In genomic region chr1:112507896-112508241, GRCh38 we compare ENCODE assay signal across 8 cellular contexts. TPM values are rescaled to one million over a fixed set of nuclear protein-coding genes. Genes with fewer than 3 reads are reported as not detected.
DNase-seq lines count a peak whose midpoint lies in the region; ATAC-seq, FAIRE-seq and TF ChIP-seq lines count a peak whose summit lies in the region.

No MANE protein-coding gene starts in this region.

- peak overlapping the region; percentile 71 for H3K4me3 ChIP-seq in PC-9
- H3K4me3 ChIP-seq in bronchial epithelial cell (ENCODE audit: low read depth, low read length) = peak overlapping the region; percentile 47
- H3K4me3 ChIP-seq in mucosa of stomach (ENCODE audit: low read length) = peak overlapping the region; percentile 25
- H3K4me3 ChIP-seq in urinary bladder (ENCODE audit: low read depth, low read length) = peak overlapping the region; percentile 53

- CTCF ChIA-PET in PC-9 (lab: Charles Lee) = no interaction called here

- POLR2A ChIA-PET in PC-9 (lab: Charles Lee; ENCODE audit: unreplicated experiment) = no interaction called here

- no peak for FAIRE-seq in bronchial epithelial cell (lab: Jason Lieb, UNC)

- peak overlapping the region; percentile 89 for H2AFZ ChIP-seq in PC-9

- H3K9me3 ChIP-seq in PC-9 (ENCODE audit: insufficient read depth, low read depth) = no peaks in the 10 kb centered on the region
- no peaks in the 10 kb centered on the region for H3K9me3 ChIP-seq in mucosa of stomach (ENCODE audit: control insufficient read depth, low read length)

- H4K20me1 ChIP-seq in PC-9 (ENCODE audit: insufficient read depth) = no peaks in the 10 kb centered on the region

- H3K27ac ChIP-seq in PC-9 = no peak overlapping the region
- no peak overlapping the region for H3K27ac ChIP-seq in urinary bladder (ENCODE audit: low read depth)

- H3K79me2 ChIP-seq in PC-9 (ENCODE audit: low read depth) = no peaks in the 10 kb centered on the region

- H3K4me1 ChIP-seq in PC-9 (replicated peaks; ENCODE audit: insufficient read depth) = 0 out of 2 replicates have a peak, but pooled peaks cover 10% of the 10 kb centered on the region
- H3K4me1 ChIP-seq in mucosa of stomach (ENCODE audit: control insufficient read depth, insufficient read depth, low read length) = peaks cover 9% of the 10 kb centered on the region
- H3K4me1 ChIP-seq in urinary bladder (ENCODE audit: insufficient read depth) = no peaks in the 10 kb centered on the region

- no peaks in the 10 kb centered on the region for H3K36me3 ChIP-seq in PC-9 (ENCODE audit: low read depth)
- H3K36me3 ChIP-seq in bronchial epithelial cell (ENCODE audit: control insufficient read depth, insufficient read depth, low read length) = no peaks in the 10 kb centered on the region
- no peaks in the 10 kb centered on the region for H3K36me3 ChIP-seq in mucosa of stomach (ENCODE audit: control insufficient read depth, insufficient read depth, low read length)
- no peaks in the 10 kb centered on the region for H3K36me3 ChIP-seq in urinary bladder (ENCODE audit: insufficient read depth)

- ATAC-seq in HG03442 (IDR thresholded peaks at IDR 0.05; ENCODE audit: unreplicated experiment) (no peak), GM19035 (IDR thresholded peaks at IDR 0.05; ENCODE audit: unreplicated experiment) (no peak)

- no peaks in the 10 kb centered on the region for H3F3A ChIP-seq in PC-9 (ENCODE audit: insufficient read depth, low read depth)

- TF ChIP-seq CTCF in PC-9 (conservative IDR thresholded peaks at IDR 0.05) (no peak), bronchial epithelial cell (IDR thresholded peaks at IDR 0.05; ENCODE audit: insufficient read depth, low read length, severe bottlenecking) (no peak)

- H3K9me2 ChIP-seq in PC-9 (ENCODE audit: insufficient read depth) = no peaks in the 10 kb centered on the region

- DNase-seq in EH (ENCODE audit: low read depth) = peak; percentile 28
- DNase-seq in PC-9 = no peak
- no peak for DNase-seq in bronchial epithelial cell (ENCODE audit: low read depth)
- no peak for DNase-seq in NCI-H510A treated with DMSO at 0.1 percent for 48 hours (lab: John Stamatoyannopoulos, UW)

- WGBS in urinary bladder = 1% methylated on average over 15 of the region's 15 CpGs

- H3K27me3 ChIP-seq in PC-9 (ENCODE audit: insufficient read depth, low read depth) = peaks cover 11% of the 10 kb centered on the region; the same call in 1 of the 2 replicates
- peaks cover 8% of the 10 kb centered on the region for H3K27me3 ChIP-seq in bronchial epithelial cell (ENCODE audit: control insufficient read depth, insufficient read depth, low read length)
- H3K27me3 ChIP-seq in mucosa of stomach (ENCODE audit: control insufficient read depth, insufficient read depth, low read length) = peaks cover 64% of the 10 kb centered on the region

- H3K4me2 ChIP-seq in PC-9 = peak overlapping the region; percentile 93

- intact Hi-C loops in PC-9 (cut with micrococcal nuclease; ENCODE audit: unreplicated experiment) = no loop called here

- BruUV-seq in PC-9 (replicated peaks; lab: Mats Ljungman, UMichigan) = no TSS peak

- no peak overlapping the region for H3K9ac ChIP-seq in mucosa of stomach (ENCODE audit: low read length)

RNA-seq across cellular contexts. Expression of gene WNT2B, which starts 0.9 kb away (rescaled TPM):
- total RNA-seq in PC-9 (2021) = 0.98 and 1.1 TPM in 2 replicates
- total RNA-seq in bronchial epithelial cell = 0.53 and 1.9 TPM in 2 replicates
- total RNA-seq in urinary bladder = 55.2 TPM
- polyA plus RNA-seq in urinary bladder = 9.1 TPM

Comparison
In these comparisons a context has a peak if more than half of its experiments do, and no peak if none do; other contexts are left out.
1. RNA of gene WNT2B, which starts 0.9 kb away (total RNA-seq): 55.2 TPM in urinary bladder (single experiment); 0.98 to 1.1 TPM in PC-9 and 0.53 to 1.9 TPM in bronchial epithelial cell; every median in the first group is over 10 times any median in the second.
2. Peak in every context shown above with its lines, with median percentiles within 50 percentile points of each other: H3K4me3 ChIP-seq.